In the genomic region with DNA sequence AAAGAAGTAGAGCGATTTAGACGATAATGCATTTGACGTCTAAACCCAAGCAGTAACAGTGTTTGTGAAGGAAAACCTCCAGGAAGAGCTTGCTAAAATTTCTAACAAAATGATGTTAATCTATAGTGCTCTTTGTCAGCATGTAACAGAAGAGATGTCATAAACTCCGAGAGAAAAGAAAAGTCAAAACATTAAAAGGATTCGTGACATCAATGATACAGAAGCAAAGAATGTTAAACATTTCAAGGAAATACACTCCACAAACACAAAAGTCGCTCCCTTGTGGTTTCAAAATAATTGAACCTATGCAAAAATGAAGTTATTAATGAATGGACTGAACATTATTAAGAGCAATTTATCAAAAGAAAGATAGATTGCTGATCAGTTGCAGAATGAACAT, we compare ENCODE assay signal across 25 cellular contexts. TPM values are rescaled to one million over a fixed set of nuclear protein-coding genes. Genes with fewer than 3 reads are reported as not detected.
"Had no signal": no experiment of that assay in that cellular context is flagged by ENCODE, and none has a peak within 500 bp of the region (broad histone marks: within the 10 kb centered on the region; RNA-seq: fewer than 3 reads in every experiment).

No MANE protein-coding gene starts in this region.

- H3K4me1 Mint-ChIP-seq: activated naive CD8-positive, alpha-beta T cell treated with anti-CD3 and anti-CD28 coated beads, Interleukin-2, amount 10 ng/mL, durations not matched to agents 7 days and 5 days had no signal

- H3K27ac Mint-ChIP-seq: activated CD8-positive, alpha-beta T cell treated with anti-CD3 and anti-CD28 coated beads for 36 hours; activated naive CD8-positive, alpha-beta T cell treated with anti-CD3 and anti-CD28 coated beads, Interleukin-2, amount 10 ng/mL, durations not matched to agents 7 days and 5 days; activated T-cell treated with anti-CD3 and anti-CD28 coated beads, Interleukin-2, amount 50 U/mL, for 72 hours; immature natural killer cell; naive thymus-derived CD4-positive, alpha-beta T cell; progenitor cell of endocrine pancreas; stimulated activated naive B cell treated with anti-CD40 and anti-IgM and Interleukin-4, amounts not matched to agents 10 μg/mL and 1 μg/mL and 100 μg/mL, for 72 hours had no signal

- H3K9me3 ChIP-seq: neutrophil, spleen, tibial nerve, vagina had no signal

- H3K4me3 Mint-ChIP-seq: activated CD8-positive, alpha-beta T cell treated with anti-CD3 and anti-CD28 coated beads for 36 hours; activated naive CD8-positive, alpha-beta T cell treated with anti-CD3 and anti-CD28 coated beads, Interleukin-2, amount 10 ng/mL, durations not matched to agents 7 days and 5 days; activated T-cell treated with anti-CD3 and anti-CD28 coated beads, Interleukin-2, amount 50 U/mL, for 72 hours; immature natural killer cell; naive thymus-derived CD4-positive, alpha-beta T cell; stimulated activated naive B cell treated with anti-CD40 and anti-IgM and Interleukin-4, amounts not matched to agents 10 μg/mL and 1 μg/mL and 100 μg/mL, for 72 hours had no signal

- DNase-seq: activated CD4-positive, alpha-beta T cell treated with anti-CD3 and anti-CD28 coated beads for 4 hours; activated CD8-positive, alpha-beta memory T cell treated with anti-CD3 and anti-CD28 coated beads, Interleukin-2, amount 50 U/mL, for 4 hours; activated CD8-positive, alpha-beta T cell treated with anti-CD3 and anti-CD28 coated beads for 36 hours; activated naive CD8-positive, alpha-beta T cell treated with anti-CD3 and anti-CD28 coated beads, Interleukin-2, amount 10 ng/mL, durations not matched to agents 7 days and 5 days; activated T-cell treated with anti-CD3 and anti-CD28 coated beads, Interleukin-2, amount 50 U/mL, for 72 hours; aorta; cortex of kidney; effector memory CD4-positive, alpha-beta T cell; hypothalamus; immature natural killer cell; left colon; naive thymus-derived CD4-positive, alpha-beta T cell; right cardiac atrium; spleen; stimulated activated CD4-positive, alpha-beta T cell treated with anti-CD3 and anti-CD28 coated beads, Interleukin-1b, Interleukin-23, amount 100 ng/mL, for 48 hours; stimulated activated naive B cell treated with anti-CD40 and anti-IgM and Interleukin-4, amounts not matched to agents 10 μg/mL and 1 μg/mL and 100 μg/mL, for 72 hours had no signal

- H3K27me3 ChIP-seq: neutrophil, vagina had no signal

- H3K27me3 Mint-ChIP-seq: activated CD8-positive, alpha-beta T cell treated with anti-CD3 and anti-CD28 coated beads for 36 hours; progenitor cell of endocrine pancreas; stimulated activated naive B cell treated with anti-CD40 and anti-IgM and Interleukin-4, amounts not matched to agents 10 μg/mL and 1 μg/mL and 100 μg/mL, for 72 hours had no signal

- H3K4me3 ChIP-seq: lung, spleen, tibial nerve, vagina had no signal

- H3K9me3 Mint-ChIP-seq: activated CD8-positive, alpha-beta T cell treated with anti-CD3 and anti-CD28 coated beads for 36 hours; activated naive CD8-positive, alpha-beta T cell treated with anti-CD3 and anti-CD28 coated beads, Interleukin-2, amount 10 ng/mL, durations not matched to agents 7 days and 5 days; activated T-cell treated with anti-CD3 and anti-CD28 coated beads, Interleukin-2, amount 50 U/mL, for 72 hours; immature natural killer cell had no signal

- H3K36me3 Mint-ChIP-seq: activated naive CD8-positive, alpha-beta T cell treated with anti-CD3 and anti-CD28 coated beads, Interleukin-2, amount 10 ng/mL, durations not matched to agents 7 days and 5 days; immature natural killer cell; naive thymus-derived CD4-positive, alpha-beta T cell; stimulated activated naive B cell treated with anti-CD40 and anti-IgM and Interleukin-4, amounts not matched to agents 10 μg/mL and 1 μg/mL and 100 μg/mL, for 72 hours had no signal

- ATAC-seq: activated CD8-positive, alpha-beta T cell treated with anti-CD3 and anti-CD28 coated beads for 36 hours; activated T-cell treated with anti-CD3 and anti-CD28 coated beads, Interleukin-2, amount 50 U/mL, for 72 hours; left colon; naive thymus-derived CD4-positive, alpha-beta T cell; right cardiac atrium; stimulated activated naive B cell treated with anti-CD40 and anti-IgM and Interleukin-4, amounts not matched to agents 10 μg/mL and 1 μg/mL and 100 μg/mL, for 72 hours had no signal

- H3K36me3 ChIP-seq: neutrophil, spleen, tibial nerve, vagina had no signal

- H3K27ac ChIP-seq: epithelial cell of prostate, neutrophil, spleen, tibial nerve, vagina, VCaP had no signal

RNA-seq across cellular contexts. Expression of a gene that starts 27.9 kb away (rescaled TPM):
- total RNA-seq: activated CD8-positive, alpha-beta T cell treated with anti-CD3 and anti-CD28 coated beads for 36 hours; activated naive CD8-positive, alpha-beta T cell treated with anti-CD3 and anti-CD28 coated beads, Interleukin-2, amount 10 ng/mL, durations not matched to agents 7 days and 5 days; activated T-cell treated with anti-CD3 and anti-CD28 coated beads, Interleukin-2, amount 50 U/mL, for 72 hours; aorta; cardiac septum; left colon; mononuclear cell; naive thymus-derived CD4-positive, alpha-beta T cell; progenitor cell of endocrine pancreas; tibial nerve had no signal
- polyA plus RNA-seq: immature natural killer cell; naive thymus-derived CD4-positive, alpha-beta T cell; right cardiac atrium; spleen had no signal

RNA-seq across cellular contexts. Expression of a gene that starts 31.6 kb away (rescaled TPM):
- total RNA-seq: activated CD8-positive, alpha-beta T cell treated with anti-CD3 and anti-CD28 coated beads for 36 hours had no signal
- polyA plus RNA-seq: naive thymus-derived CD4-positive, alpha-beta T cell had no signal
